Comparison of ENCODE assay signal across 26 cellular contexts in genomic region chr7:5309146-5309545, GRCh38. TPM values are rescaled to one million over a fixed set of nuclear protein-coding genes. Genes with fewer than 3 reads are reported as not detected.
DNase-seq lines count a peak whose midpoint lies in the region; TF ChIP-seq lines count a peak whose summit lies in the region.
"Had no signal": no experiment of that assay in that cellular context is flagged by ENCODE, and none has a peak within 500 bp of the region (broad histone marks: within the 10 kb centered on the region; RNA-seq: fewer than 3 reads in every experiment).

No MANE protein-coding gene starts in this region.

- H3K4me2 ChIP-seq in parathyroid adenoma (ENCODE audit: low read length): no peak overlapping the region
- H3K4me2 ChIP-seq: BLaER1 had no signal

- no peak for TF ChIP-seq POLR2A in adrenal gland (IDR thresholded peaks at IDR 0.05)

- no peak overlapping the region for H3K9ac ChIP-seq in parathyroid adenoma
- H3K9ac ChIP-seq: BLaER1 had no signal

- WGBS in adrenal gland, 4 donors: 65 to 73% (median 70%) methylated on average over 4 to 25 of the region's 25 CpGs

- H3K27ac ChIP-seq in adrenal gland (no peak overlapping the region), parathyroid adenoma (peak overlapping the region; percentile 50), dorsolateral prefrontal cortex (peak overlapping the region in 2 of 59 donors; percentile 9 to 22)
- H3K27ac ChIP-seq: BLaER1 had no signal

- H3K4me3 ChIP-seq in H7 (ENCODE audit: insufficient read depth, low read depth, low read length): no peak overlapping the region
- H3K4me3 ChIP-seq in adrenal gland: no peak overlapping the region
- no peak overlapping the region for H3K4me3 ChIP-seq in parathyroid adenoma (ENCODE audit: low read depth, low read length)
- H3K4me3 ChIP-seq in dorsolateral prefrontal cortex: no peak overlapping the region
- H3K4me3 ChIP-seq: BLaER1, GM12878 had no signal

- in situ Hi-C loops in GM13977 (cut with MboI; ENCODE audit: low pct_unique_long_range_greater_than_20kb, low sequenced_read_pairs, unreplicated experiment): no loop called here

- H3K36me3 Mint-ChIP-seq in nephron progenitor cell (ENCODE audit: low read depth): peaks cover 41% of the 10 kb centered on the region

- peak overlapping the region; percentile 61 for H3K27ac Mint-ChIP-seq in nephron progenitor cell
- H3K27ac Mint-ChIP-seq: CD4-positive, alpha-beta memory T cell; CD4-positive, CD25-positive, alpha-beta regulatory T cell had no signal

- DNase-seq in H7: peak; percentile 46
- peak in 5 of 7 donors; percentile 41 to 63 (median 57) for DNase-seq in adrenal gland
- no peak for DNase-seq in nephron progenitor cell
- DNase-seq in GM13977 (ENCODE audit: low spot score): no peak
- no peak for DNase-seq in NCI-H1092 (lab: John Stamatoyannopoulos, UW)
- no peak for DNase-seq in dorsolateral prefrontal cortex
- DNase-seq in activated CD4-positive, alpha-beta T cell treated with anti-CD3 and anti-CD28 coated beads, Interleukin-2, amount 50 U/mL, for 1 hour: no peak
- DNase-seq: 8988T; ACHN; BE2C; C1 segment of cervical spinal cord; CD4-positive, alpha-beta memory T cell; CD4-positive, CD25-positive, alpha-beta regulatory T cell; CD8-positive, alpha-beta memory T cell; COR-L47; DMS 273 treated with DMSO at 0.1 percent for 48 hours; DMS153; DMS53; DMS79; DND-41; EL; GDM1 had no signal

- no peak overlapping the region for H2AFZ ChIP-seq in parathyroid adenoma

- no peaks in the 10 kb centered on the region for H3K79me2 ChIP-seq in parathyroid adenoma

- no peaks in the 10 kb centered on the region for H3K27me3 ChIP-seq in H7 (ENCODE audit: control insufficient read depth, insufficient read depth, low read length)
- H3K27me3 ChIP-seq in adrenal gland: no peaks in the 10 kb centered on the region
- H3K27me3 ChIP-seq in parathyroid adenoma (ENCODE audit: control insufficient read depth, insufficient read depth, low read length): no peaks in the 10 kb centered on the region
- no peaks in the 10 kb centered on the region for H3K27me3 ChIP-seq in dorsolateral prefrontal cortex
- H3K27me3 ChIP-seq: BE2C, BLaER1 had no signal

- intact Hi-C loops in adrenal gland (cut with DNase I): no loop called here
- intact Hi-C loops in dorsolateral prefrontal cortex (cut with DNase I): no loop called here

- H3K27me3 Mint-ChIP-seq in nephron progenitor cell (ENCODE audit: low read depth, poor library complexity): no peaks in the 10 kb centered on the region
- H3K27me3 Mint-ChIP-seq: CD4-positive, alpha-beta memory T cell; CD4-positive, CD25-positive, alpha-beta regulatory T cell; CD8-positive, alpha-beta memory T cell had no signal

- H3K9me3 ChIP-seq in adrenal gland (replicated peaks in 1 of 3) (no peaks in the 10 kb centered on the region), parathyroid adenoma (ENCODE audit: control insufficient read depth, low read length) (no peaks in the 10 kb centered on the region)
- H3K9me3 ChIP-seq: BE2C, BLaER1 had no signal

- no peaks in the 10 kb centered on the region for H3K4me1 Mint-ChIP-seq in nephron progenitor cell
- H3K4me1 Mint-ChIP-seq: CD14-positive monocyte; CD4-positive, CD25-positive, alpha-beta regulatory T cell; CD8-positive, alpha-beta memory T cell had no signal

- H3K4me3 Mint-ChIP-seq in nephron progenitor cell: no peak overlapping the region
- H3K4me3 Mint-ChIP-seq: CD14-positive monocyte; CD4-positive, alpha-beta memory T cell; CD4-positive, CD25-positive, alpha-beta regulatory T cell; CD8-positive, alpha-beta memory T cell had no signal

- TF ChIP-seq CTCF in adrenal gland (IDR thresholded peaks at IDR 0.05): no peak
- no peak for TF ChIP-seq CTCF in nephron progenitor cell (IDR thresholded peaks at IDR 0.05)
- TF ChIP-seq CTCF in parathyroid adenoma (IDR thresholded peaks at IDR 0.05): no peak
- TF ChIP-seq CTCF in GM13977 (IDR thresholded peaks at IDR 0.05; ENCODE audit: extremely low read depth, insufficient read depth, missing control alignments): no peak
- TF ChIP-seq CTCF in dorsolateral prefrontal cortex (IDR thresholded peaks at IDR 0.05 in 54 of 56, conservative IDR thresholded peaks at IDR 0.05 in 2 of 56; ENCODE audit: low read depth in 1 of 56, partially characterized antibody in 56 of 56): no peak

- no peaks in the 10 kb centered on the region for H3K9me3 Mint-ChIP-seq in nephron progenitor cell
- H3K9me3 Mint-ChIP-seq: CD14-positive monocyte; CD4-positive, alpha-beta memory T cell; CD8-positive, alpha-beta memory T cell had no signal

- no peaks in the 10 kb centered on the region for H3K4me1 ChIP-seq in adrenal gland (replicated peaks in 1 of 2)
- peaks cover 7% of the 10 kb centered on the region for H3K4me1 ChIP-seq in parathyroid adenoma
- H3K4me1 ChIP-seq: BE2C, BLaER1 had no signal

- no peaks in the 10 kb centered on the region for H3K36me3 ChIP-seq in H7 (replicated peaks; ENCODE audit: control insufficient read depth, insufficient read depth, low read length)
- peaks cover 0 to 50% of the 10 kb centered on the region in 2 donors for H3K36me3 ChIP-seq in adrenal gland (replicated peaks in 1 of 2)
- no peaks in the 10 kb centered on the region for H3K36me3 ChIP-seq in parathyroid adenoma (ENCODE audit: control insufficient read depth, insufficient read depth, low read length)
- H3K36me3 ChIP-seq: BE2C had no signal

RNA-seq across cellular contexts. Expression of gene SLC29A4, which starts 26.4 kb away (rescaled TPM):
- 15.7 and 16.5 TPM in 2 replicates for total RNA-seq in H7 (2014; rRNA removed; shearing (Covaris generic))
- 10 to 100 TPM in 2 of 8 donors, 1 to 10 TPM in 4, under 1 TPM in 2; 0.69 to 21.6 (median 2.3) TPM for total RNA-seq in adrenal gland
- 10 to 100 TPM in 2 of 3 donors, 1 to 10 TPM in 1; 4.3 to 22.0 (median 16.6) TPM for polyA plus RNA-seq in adrenal gland
- total RNA-seq in dorsolateral prefrontal cortex: 10 to 100 TPM in 112 of 120 experiments, 1 to 10 TPM in 8; 4.9 to 63.6 (median 19.0) TPM

Comparison
In these comparisons a context has a peak if more than half of its experiments do, and no peak if none do; other contexts are left out.
1. DNase-seq: peak in H7 (single experiment) and adrenal gland (5 of 7); none in nephron progenitor cell (single experiment), GM13977 (single experiment), NCI-H1092 (single experiment), dorsolateral prefrontal cortex (0 of 10) and activated CD4-positive, alpha-beta T cell treated with anti-CD3 and anti-CD28 coated beads, Interleukin-2, amount 50 U/mL, for 1 hour (single experiment).